Comparison of ENCODE assay signal across 19 cellular contexts in the genomic region with DNA sequence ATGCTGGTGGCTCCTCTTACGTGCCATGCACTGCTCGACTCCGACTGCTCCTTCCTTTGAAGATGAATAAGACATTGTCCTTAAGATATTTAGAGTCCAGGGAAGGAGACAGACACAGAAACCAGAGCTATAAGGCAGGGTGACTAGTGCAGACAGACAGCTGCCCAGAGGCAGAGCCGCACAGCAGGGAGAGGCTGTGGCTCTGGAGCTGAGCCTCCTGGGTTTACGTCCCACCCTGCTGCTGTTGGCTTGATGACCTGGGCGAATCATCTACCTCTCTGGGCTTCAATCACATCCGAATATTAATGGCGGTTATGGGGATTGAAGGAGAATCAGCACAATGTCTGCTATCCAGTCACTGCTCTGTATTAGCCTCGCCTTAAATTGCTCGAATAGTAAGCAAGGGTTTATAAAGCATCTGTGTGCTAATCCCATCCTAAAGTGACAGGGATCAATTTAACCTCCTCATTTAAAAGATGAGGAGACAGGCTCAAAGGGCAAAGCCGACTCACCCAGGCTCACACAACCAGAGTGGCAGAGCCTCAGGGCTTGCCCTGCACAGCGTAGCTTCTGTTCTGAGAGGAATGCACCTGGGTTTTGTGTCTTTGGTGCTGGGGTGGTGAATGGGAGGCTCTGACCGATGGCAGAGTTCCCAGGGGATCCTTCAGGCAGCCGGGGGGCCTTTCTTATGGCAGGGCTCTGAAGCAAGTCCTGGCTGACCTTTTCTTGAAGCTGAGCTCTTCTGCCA.
DNase-seq lines count a peak whose midpoint lies in the region; FAIRE-seq and TF ChIP-seq lines count a peak whose summit lies in the region.
"Had no signal": no experiment of that assay in that cellular context is flagged by ENCODE, and none has a peak within 500 bp of the region (broad histone marks: within the 10 kb centered on the region; RNA-seq: fewer than 3 reads in every experiment).

No MANE protein-coding gene starts in this region.

- H2BK120ac ChIP-seq in neuronal stem cell (ENCODE audit: low read depth, low read length): peak overlapping the region; percentile 6
- H2BK120ac ChIP-seq in mesenchymal stem cell (ENCODE audit: low read depth, low read length): no peak overlapping the region

- H3K79me1 ChIP-seq in neuronal stem cell (ENCODE audit: low read depth, low read length) (no peaks in the 10 kb centered on the region), mesenchymal stem cell (replicated peaks; ENCODE audit: low read length, poor library complexity, severe bottlenecking) (no peaks in the 10 kb centered on the region)

- no peak overlapping the region for H2BK12ac ChIP-seq in neuronal stem cell (ENCODE audit: low read length)
- no peak overlapping the region for H2BK12ac ChIP-seq in mesenchymal stem cell (ENCODE audit: low read length in 2 of 2)

- H3K4ac ChIP-seq in neuronal stem cell (ENCODE audit: low read length) (no peak overlapping the region), mesenchymal stem cell (ENCODE audit: low read depth in 1 of 2, low read length in 2 of 2) (no peak overlapping the region)

- no CpG with 5 or more reads among the region's 14 CpGs for WGBS in neuronal stem cell (ENCODE audit: extremely low coverage in 2 of 2, insufficient read length in 2 of 2, insufficient replicate concordance in 1 of 2), 2 donors
- WGBS in mesenchymal stem cell: 85% methylated on average over 13 of the region's 14 CpGs

- H2BK5ac ChIP-seq in neuronal stem cell (ENCODE audit: low read length) (no peak overlapping the region), mesenchymal stem cell (ENCODE audit: low read depth, low read length, poor library complexity, severe bottlenecking) (no peak overlapping the region)

- peak overlapping the region; percentile 80 for H3K18ac ChIP-seq in neuronal stem cell (ENCODE audit: low read length)
- no peak overlapping the region for H3K18ac ChIP-seq in mesenchymal stem cell (ENCODE audit: low read depth in 1 of 2, low read length in 2 of 2)

- H2AFZ ChIP-seq in neuronal stem cell (ENCODE audit: low read length): peak overlapping the region; percentile 27
- H2AFZ ChIP-seq in mesenchymal stem cell (ENCODE audit: low read depth, low read length): no peak overlapping the region

- no peak overlapping the region for H3K23ac ChIP-seq in neuronal stem cell (ENCODE audit: low read depth, low read length, poor library complexity)
- no peak overlapping the region for H3K23ac ChIP-seq in mesenchymal stem cell (ENCODE audit: low read length in 2 of 2)

- peak; percentile 88 for FAIRE-seq in D721Med (lab: Jason Lieb, UNC)
- FAIRE-seq: G401.6 had no signal

- H3K9me3 ChIP-seq in SJCRH30 (replicated peaks): no peaks in the 10 kb centered on the region
- peaks cover 11 to 12% of the 10 kb centered on the region in 2 donors for H3K9me3 ChIP-seq in neuronal stem cell (replicated peaks in 1 of 2; ENCODE audit: control insufficient read depth in 2 of 2, insufficient read depth in 1 of 2, low read depth in 1 of 2, low read length in 2 of 2)
- no peaks in the 10 kb centered on the region for H3K9me3 ChIP-seq in mesenchymal stem cell (ENCODE audit: control insufficient read depth, low read length)
- H3K9me3 ChIP-seq: SJSA1 had no signal

- no peak overlapping the region for H3K4me2 ChIP-seq in neuronal stem cell (ENCODE audit: insufficient read depth, low read length, poor library complexity, severe bottlenecking)
- H3K4me2 ChIP-seq in mesenchymal stem cell (ENCODE audit: low read length, poor library complexity, severe bottlenecking): no peak overlapping the region

- H3K4me1 ChIP-seq in SJCRH30: peaks cover 32% of the 10 kb centered on the region
- H3K4me1 ChIP-seq in neuronal stem cell (ENCODE audit: control insufficient read depth in 2 of 2, insufficient read depth in 1 of 2, low read depth in 1 of 2, low read length in 2 of 2): peaks cover 25 to 39% of the 10 kb centered on the region in 2 donors
- H3K4me1 ChIP-seq in mesenchymal stem cell (ENCODE audit: control insufficient read depth, insufficient read depth, low read depth, low read length): no peaks in the 10 kb centered on the region
- H3K4me1 ChIP-seq: SJSA1 had no signal

- H3K27ac ChIP-seq in SJCRH30: peak overlapping the region; percentile 53
- no peak overlapping the region for H3K27ac ChIP-seq in neuronal stem cell (replicated peaks; ENCODE audit: low read length)
- no peak overlapping the region for H3K27ac ChIP-seq in mesenchymal stem cell (ENCODE audit: low read length, poor library complexity, severe bottlenecking)
- H3K27ac ChIP-seq: C4-2B, SJSA1 had no signal

- intact Hi-C loops in posterior cingulate gyrus (cut with DNase I): no loop called here

- TF ChIP-seq CTCF in D721Med (IDR thresholded peaks at IDR 0.05; ENCODE audit: insufficient read depth, missing control alignments): no peak

- peak overlapping the region; percentile 86 for H2AK5ac ChIP-seq in neuronal stem cell (ENCODE audit: low read depth, low read length)
- no peak overlapping the region for H2AK5ac ChIP-seq in mesenchymal stem cell (ENCODE audit: low read length, severe bottlenecking)

- no peaks in the 10 kb centered on the region for H3K36me3 ChIP-seq in SJCRH30
- peaks cover 0 to 4% of the 10 kb centered on the region in 2 donors for H3K36me3 ChIP-seq in neuronal stem cell (replicated peaks in 1 of 2; ENCODE audit: control insufficient read depth in 2 of 2, insufficient read depth in 2 of 2, low read length in 2 of 2)
- no peaks in the 10 kb centered on the region for H3K36me3 ChIP-seq in mesenchymal stem cell (ENCODE audit: control insufficient read depth in 1 of 2, insufficient read depth in 2 of 2, low read depth in 1 of 2, low read length in 2 of 2)
- H3K36me3 ChIP-seq: SJSA1 had no signal

- DNase-seq in D721Med (ENCODE audit: insufficient read length, low spot score) (peak; percentile 79), SJCRH30 (peak; percentile 66 to 79), islet precursor cell (peak; percentile 73), neuronal stem cell (ENCODE audit: low spot score) (no peak), posterior cingulate gyrus (no peak), mesenchymal stem cell (no peak), iPS-NIHi7 (ENCODE audit: extremely low spot score) (no peak), RKO (ENCODE audit: low spot score) (no peak)
- DNase-seq: DMS 273 treated with DMSO at 0.1 percent for 48 hours, DND-41, HCEC 1CT, KG1, NCI-H1105 treated with DMSO at 0.1 percent for 48 hours, NCI-H1694 treated with DMSO at 0.1 percent for 48 hours, NCI-H510A, PC-3 had no signal

- H4K8ac ChIP-seq in neuronal stem cell (ENCODE audit: low read depth, low read length) (no peak overlapping the region), mesenchymal stem cell (ENCODE audit: low read length) (no peak overlapping the region)

- no peak overlapping the region for H3K14ac ChIP-seq in neuronal stem cell (ENCODE audit: low read length)
- no peak overlapping the region for H3K14ac ChIP-seq in mesenchymal stem cell (ENCODE audit: low read length in 2 of 2)

- H3K27me3 ChIP-seq in SJCRH30 (no peaks in the 10 kb centered on the region), neuronal stem cell (ENCODE audit: control insufficient read depth in 3 of 3, insufficient read depth in 3 of 3, low read depth in 1 of 3, low read length in 3 of 3) (no peaks in the 10 kb centered on the region), mesenchymal stem cell (ENCODE audit: control insufficient read depth in 1 of 2, insufficient read depth in 1 of 2, low read length in 2 of 2) (no peaks in the 10 kb centered on the region)
- H3K27me3 ChIP-seq: SJSA1 had no signal

- H3K9ac ChIP-seq in neuronal stem cell (ENCODE audit: low read depth, low read length, poor library complexity) (no peak overlapping the region), mesenchymal stem cell (ENCODE audit: low read length) (no peak overlapping the region)

- peak overlapping the region; percentile 82 for H2BK15ac ChIP-seq in neuronal stem cell (ENCODE audit: low read length)
- H2BK15ac ChIP-seq in mesenchymal stem cell (ENCODE audit: low read depth, poor library complexity, severe bottlenecking): no peak overlapping the region

- H4K91ac ChIP-seq in neuronal stem cell (ENCODE audit: low read depth, low read length, poor library complexity) (no peak overlapping the region), mesenchymal stem cell (ENCODE audit: low read length) (no peak overlapping the region)

- H3K4me3 ChIP-seq in SJCRH30: no peak overlapping the region
- no peak overlapping the region for H3K4me3 ChIP-seq in neuronal stem cell (ENCODE audit: low read length in 2 of 2)
- H3K4me3 ChIP-seq in mesenchymal stem cell (ENCODE audit: insufficient read depth in 1 of 2, low read depth in 1 of 2, low read length in 2 of 2): no peak overlapping the region
- H3K4me3 ChIP-seq: SJSA1 had no signal

Comparison
In these comparisons a context has a peak if more than half of its experiments do, and no peak if none do; other contexts are left out.
1. DNase-seq: peak in D721Med (single experiment), SJCRH30 (2 of 2) and islet precursor cell (single experiment); none in neuronal stem cell (single experiment), posterior cingulate gyrus (0 of 10), mesenchymal stem cell (single experiment), iPS-NIHi7 (single experiment) and RKO (single experiment).